ENCODE assay signal across 3 cellular contexts in the genomic region with DNA sequence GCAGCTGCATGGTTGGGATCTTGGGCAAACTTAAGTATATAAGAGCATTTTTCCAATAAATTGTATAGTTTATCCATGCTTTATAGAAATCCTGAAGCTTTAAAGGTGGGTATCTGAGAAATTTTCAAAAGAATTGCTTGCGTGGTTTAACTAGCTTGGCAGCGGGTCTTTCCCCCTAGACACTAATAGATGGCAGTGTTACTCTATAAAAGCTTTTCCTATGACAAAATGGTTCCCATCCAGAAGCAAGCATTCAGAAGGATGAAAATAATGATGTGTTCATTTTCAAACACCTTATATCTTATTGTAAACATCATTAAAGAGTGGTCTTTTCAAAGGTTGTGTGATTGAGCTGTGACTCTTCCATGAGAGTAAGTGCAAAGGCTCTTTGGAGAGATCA.
TF ChIP-seq lines count a peak whose summit lies in the region.

No MANE protein-coding gene starts in this region.

TF ChIP-seq in GM23338, 12 proteins besides CTCF, POLR2A, EP300 and RAD21 (continues in another document):
- no peak for TF ChIP-seq EZH2 (IDR thresholded peaks at IDR 0.05; ENCODE audit: low read depth, unreplicated experiment)
- no peak for TF ChIP-seq POLR2AphosphoS5 (IDR thresholded peaks at IDR 0.05; ENCODE audit: low read depth)
- TF ChIP-seq ZNF114 (CRISPR knock-in tag; IDR thresholded peaks at IDR 0.05), result no peak
- no peak for TF ChIP-seq NANOG (IDR thresholded peaks at IDR 0.05; ENCODE audit: borderline replicate concordance)
- TF ChIP-seq, protein P1, sequence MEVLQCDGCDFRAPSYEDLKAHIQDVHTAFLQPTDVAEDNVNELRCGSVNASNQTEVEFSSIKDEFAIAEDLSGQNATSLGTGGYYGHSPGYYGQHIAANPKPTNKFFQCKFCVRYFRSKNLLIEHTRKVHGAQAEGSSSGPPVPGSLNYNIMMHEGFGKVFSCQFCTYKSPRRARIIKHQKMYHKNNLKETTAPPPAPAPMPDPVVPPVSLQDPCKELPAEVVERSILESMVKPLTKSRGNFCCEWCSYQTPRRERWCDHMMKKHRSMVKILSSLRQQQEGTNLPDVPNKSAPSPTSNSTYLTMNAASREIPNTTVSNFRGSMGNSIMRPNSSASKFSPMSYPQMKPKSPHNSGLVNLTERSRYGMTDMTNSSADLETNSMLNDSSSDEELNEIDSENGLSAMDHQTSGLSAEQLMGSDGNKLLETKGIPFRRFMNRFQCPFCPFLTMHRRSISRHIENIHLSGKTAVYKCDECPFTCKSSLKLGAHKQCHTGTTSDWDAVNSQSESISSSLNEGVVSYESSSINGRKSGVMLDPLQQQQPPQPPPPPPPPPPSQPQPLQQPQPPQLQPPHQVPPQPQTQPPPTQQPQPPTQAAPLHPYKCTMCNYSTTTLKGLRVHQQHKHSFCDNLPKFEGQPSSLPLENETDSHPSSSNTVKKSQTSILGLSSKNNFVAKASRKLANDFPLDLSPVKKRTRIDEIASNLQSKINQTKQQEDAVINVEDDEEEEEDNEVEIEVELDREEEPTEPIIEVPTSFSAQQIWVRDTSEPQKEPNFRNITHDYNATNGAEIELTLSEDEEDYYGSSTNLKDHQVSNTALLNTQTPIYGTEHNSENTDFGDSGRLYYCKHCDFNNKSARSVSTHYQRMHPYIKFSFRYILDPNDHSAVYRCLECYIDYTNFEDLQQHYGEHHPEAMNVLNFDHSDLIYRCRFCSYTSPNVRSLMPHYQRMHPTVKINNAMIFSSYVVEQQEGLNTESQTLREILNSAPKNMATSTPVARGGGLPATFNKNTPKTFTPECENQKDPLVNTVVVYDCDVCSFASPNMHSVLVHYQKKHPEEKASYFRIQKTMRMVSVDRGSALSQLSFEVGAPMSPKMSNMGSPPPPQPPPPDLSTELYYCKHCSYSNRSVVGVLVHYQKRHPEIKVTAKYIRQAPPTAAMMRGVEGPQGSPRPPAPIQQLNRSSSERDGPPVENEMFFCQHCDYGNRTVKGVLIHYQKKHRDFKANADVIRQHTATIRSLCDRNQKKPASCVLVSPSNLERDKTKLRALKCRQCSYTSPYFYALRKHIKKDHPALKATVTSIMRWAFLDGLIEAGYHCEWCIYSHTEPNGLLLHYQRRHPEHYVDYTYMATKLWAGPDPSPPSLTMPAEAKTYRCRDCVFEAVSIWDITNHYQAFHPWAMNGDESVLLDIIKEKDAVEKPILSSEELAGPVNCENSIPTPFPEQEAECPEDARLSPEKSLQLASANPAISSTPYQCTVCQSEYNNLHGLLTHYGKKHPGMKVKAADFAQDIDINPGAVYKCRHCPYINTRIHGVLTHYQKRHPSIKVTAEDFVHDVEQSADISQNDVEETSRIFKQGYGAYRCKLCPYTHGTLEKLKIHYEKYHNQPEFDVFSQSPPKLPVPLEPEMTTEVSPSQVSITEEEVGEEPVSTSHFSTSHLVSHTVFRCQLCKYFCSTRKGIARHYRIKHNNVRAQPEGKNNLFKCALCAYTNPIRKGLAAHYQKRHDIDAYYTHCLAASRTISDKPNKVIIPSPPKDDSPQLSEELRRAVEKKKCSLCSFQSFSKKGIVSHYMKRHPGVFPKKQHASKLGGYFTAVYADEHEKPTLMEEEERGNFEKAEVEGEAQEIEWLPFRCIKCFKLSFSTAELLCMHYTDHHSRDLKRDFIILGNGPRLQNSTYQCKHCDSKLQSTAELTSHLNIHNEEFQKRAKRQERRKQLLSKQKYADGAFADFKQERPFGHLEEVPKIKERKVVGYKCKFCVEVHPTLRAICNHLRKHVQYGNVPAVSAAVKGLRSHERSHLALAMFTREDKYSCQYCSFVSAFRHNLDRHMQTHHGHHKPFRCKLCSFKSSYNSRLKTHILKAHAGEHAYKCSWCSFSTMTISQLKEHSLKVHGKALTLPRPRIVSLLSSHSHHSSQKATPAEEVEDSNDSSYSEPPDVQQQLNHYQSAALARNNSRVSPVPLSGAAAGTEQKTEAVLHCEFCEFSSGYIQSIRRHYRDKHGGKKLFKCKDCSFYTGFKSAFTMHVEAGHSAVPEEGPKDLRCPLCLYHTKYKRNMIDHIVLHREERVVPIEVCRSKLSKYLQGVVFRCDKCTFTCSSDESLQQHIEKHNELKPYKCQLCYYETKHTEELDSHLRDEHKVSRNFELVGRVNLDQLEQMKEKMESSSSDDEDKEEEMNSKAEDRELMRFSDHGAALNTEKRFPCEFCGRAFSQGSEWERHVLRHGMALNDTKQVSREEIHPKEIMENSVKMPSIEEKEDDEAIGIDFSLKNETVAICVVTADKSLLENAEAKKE (CRISPR knock-in tag; IDR thresholded peaks at IDR 0.05), result no peak
- TF ChIP-seq CREB1 (CRISPR knock-in tag; IDR thresholded peaks at IDR 0.05; ENCODE audit: low read depth), result no peak
- TF ChIP-seq JUNB (IDR thresholded peaks at IDR 0.05; ENCODE audit: unreplicated experiment), result no peak
- no peak for TF ChIP-seq EZH2phosphoT487 (IDR thresholded peaks at IDR 0.05; ENCODE audit: unreplicated experiment)

TF ChIP-seq in GM12878, 131 proteins besides CTCF, POLR2A, EP300 and RAD21:
- TF ChIP-seq, protein P2, sequence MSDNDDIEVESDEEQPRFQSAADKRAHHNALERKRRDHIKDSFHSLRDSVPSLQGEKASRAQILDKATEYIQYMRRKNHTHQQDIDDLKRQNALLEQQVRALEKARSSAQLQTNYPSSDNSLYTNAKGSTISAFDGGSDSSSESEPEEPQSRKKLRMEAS (IDR thresholded peaks at IDR 0.05; ENCODE audit: low read depth, low read length), result no peak
- TF ChIP-seq POLR2AphosphoS5 (IDR thresholded peaks at IDR 0.05; ENCODE audit: low read length), result 0 out of 2 replicates have a peak, but pooled peaks have one; percentile 13
- TF ChIP-seq SRF (IDR thresholded peaks at IDR 0.05; ENCODE audit: low read depth in 2 of 2, low read length in 2 of 2), result no peak

TF ChIP-seq in neural cell, 6 proteins besides CTCF, POLR2A, EP300 and RAD21:
- TF ChIP-seq SMC3 (conservative IDR thresholded peaks at IDR 0.05; ENCODE audit: poor library complexity) (no peak), MXI1 (conservative IDR thresholded peaks at IDR 0.05; ENCODE audit: poor library complexity, severe bottlenecking) (no peak), POLR2AphosphoS5 (IDR thresholded peaks at IDR 0.05) (no peak), EZH2 (IDR thresholded peaks at IDR 0.05; ENCODE audit: borderline replicate concordance, insufficient read depth, low read length, poor library complexity, severe bottlenecking) (no peak), TAF1 (IDR thresholded peaks at IDR 0.05; ENCODE audit: low read depth) (no peak)
- TF ChIP-seq, protein P3, sequence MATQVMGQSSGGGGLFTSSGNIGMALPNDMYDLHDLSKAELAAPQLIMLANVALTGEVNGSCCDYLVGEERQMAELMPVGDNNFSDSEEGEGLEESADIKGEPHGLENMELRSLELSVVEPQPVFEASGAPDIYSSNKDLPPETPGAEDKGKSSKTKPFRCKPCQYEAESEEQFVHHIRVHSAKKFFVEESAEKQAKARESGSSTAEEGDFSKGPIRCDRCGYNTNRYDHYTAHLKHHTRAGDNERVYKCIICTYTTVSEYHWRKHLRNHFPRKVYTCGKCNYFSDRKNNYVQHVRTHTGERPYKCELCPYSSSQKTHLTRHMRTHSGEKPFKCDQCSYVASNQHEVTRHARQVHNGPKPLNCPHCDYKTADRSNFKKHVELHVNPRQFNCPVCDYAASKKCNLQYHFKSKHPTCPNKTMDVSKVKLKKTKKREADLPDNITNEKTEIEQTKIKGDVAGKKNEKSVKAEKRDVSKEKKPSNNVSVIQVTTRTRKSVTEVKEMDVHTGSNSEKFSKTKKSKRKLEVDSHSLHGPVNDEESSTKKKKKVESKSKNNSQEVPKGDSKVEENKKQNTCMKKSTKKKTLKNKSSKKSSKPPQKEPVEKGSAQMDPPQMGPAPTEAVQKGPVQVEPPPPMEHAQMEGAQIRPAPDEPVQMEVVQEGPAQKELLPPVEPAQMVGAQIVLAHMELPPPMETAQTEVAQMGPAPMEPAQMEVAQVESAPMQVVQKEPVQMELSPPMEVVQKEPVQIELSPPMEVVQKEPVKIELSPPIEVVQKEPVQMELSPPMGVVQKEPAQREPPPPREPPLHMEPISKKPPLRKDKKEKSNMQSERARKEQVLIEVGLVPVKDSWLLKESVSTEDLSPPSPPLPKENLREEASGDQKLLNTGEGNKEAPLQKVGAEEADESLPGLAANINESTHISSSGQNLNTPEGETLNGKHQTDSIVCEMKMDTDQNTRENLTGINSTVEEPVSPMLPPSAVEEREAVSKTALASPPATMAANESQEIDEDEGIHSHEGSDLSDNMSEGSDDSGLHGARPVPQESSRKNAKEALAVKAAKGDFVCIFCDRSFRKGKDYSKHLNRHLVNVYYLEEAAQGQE (IDR thresholded peaks at IDR 0.05; ENCODE audit: borderline replicate concordance), result no peak
TF ChIP-seq in neural cell: peak in this region for 0.
